In the genomic region with DNA sequence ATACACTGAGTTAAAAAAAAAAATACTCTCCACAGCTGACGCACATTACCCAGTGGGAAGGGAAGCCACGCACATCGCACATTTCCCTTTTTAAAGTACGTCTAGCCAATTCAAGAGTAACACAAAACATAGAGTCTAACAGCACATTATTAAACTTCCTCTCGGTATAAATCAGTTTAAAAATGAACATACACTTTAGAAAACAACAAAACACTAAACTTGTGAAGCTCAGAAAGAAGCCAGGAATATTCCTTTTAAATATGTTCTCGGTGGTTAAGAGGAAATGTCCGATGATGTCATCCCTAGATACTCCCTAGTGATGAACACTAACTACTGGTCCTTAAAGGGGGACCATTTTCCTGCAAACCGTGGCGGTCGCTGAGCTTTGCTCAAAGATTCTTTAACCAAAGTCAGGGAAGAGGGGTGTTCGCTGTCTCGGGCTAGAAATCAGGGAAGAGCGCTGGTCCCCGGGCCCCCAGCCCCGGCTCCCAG, we compare ENCODE assay signal across 8 cellular contexts. TPM values are rescaled to one million over a fixed set of nuclear protein-coding genes. Genes with fewer than 3 reads are reported as not detected.
DNase-seq lines count a peak whose midpoint lies in the region; ATAC-seq and TF ChIP-seq lines count a peak whose summit lies in the region.

No MANE protein-coding gene starts in this region.

- H3K27ac ChIP-seq in 22Rv1 = peak overlapping the region; percentile 68

- H3K36me3 Mint-ChIP-seq in activated CD4-positive, alpha-beta T cell treated with anti-CD3 and anti-CD28 coated beads, Interleukin-2, amount 10 ng/mL, durations not matched to agents 7 days and 5 days (ENCODE audit: low read depth) = peaks cover 12% of the 10 kb centered on the region
- peaks cover 30% of the 10 kb centered on the region for H3K36me3 Mint-ChIP-seq in neural crest cell (ENCODE audit: low read depth)

- POLR2A ChIA-PET in activated CD4-positive, alpha-beta T cell treated with anti-CD3 and anti-CD28 coated beads, Interleukin-2, amount 10 ng/mL, durations not matched to agents 7 days and 5 days (lab: Charles Lee) = interaction anchor here (0.7 to 1.2 kb wide), 3 partner anchors 100 to 1004 kb away, joined by 3 to 4 read pairs (median 3); a partner anchor contains a TSS

- H3K4me3 Mint-ChIP-seq in activated CD4-positive, alpha-beta T cell treated with anti-CD3 and anti-CD28 coated beads, Interleukin-2, amount 10 ng/mL, durations not matched to agents 7 days and 5 days = peak overlapping the region; percentile 82
- H3K4me3 Mint-ChIP-seq in neural crest cell = peak overlapping the region; percentile 95

- H3K27me3 Mint-ChIP-seq in activated CD4-positive, alpha-beta T cell treated with anti-CD3 and anti-CD28 coated beads, Interleukin-2, amount 10 ng/mL, durations not matched to agents 7 days and 5 days = peaks cover 10% of the 10 kb centered on the region
- peaks cover 2% of the 10 kb centered on the region for H3K27me3 Mint-ChIP-seq in neural crest cell (ENCODE audit: low read depth)

- CTCF ChIA-PET in activated CD4-positive, alpha-beta T cell treated with anti-CD3 and anti-CD28 coated beads, Interleukin-2, amount 10 ng/mL, durations not matched to agents 7 days and 5 days (lab: Charles Lee) = no interaction called here

- TF ChIP-seq CTCF in 22Rv1 (IDR thresholded peaks at IDR 0.05) (no peak), GM10266 (IDR thresholded peaks at IDR 0.05; ENCODE audit: control insufficient read depth, insufficient read depth, low read depth, missing control alignments) (no peak), neural crest cell (conservative IDR thresholded peaks at IDR 0.05) (no peak)

- peak; percentile 74 for ATAC-seq in HG02610 (IDR thresholded peaks at IDR 0.05; ENCODE audit: unreplicated experiment)

- H3K9me3 Mint-ChIP-seq in activated CD4-positive, alpha-beta T cell treated with anti-CD3 and anti-CD28 coated beads, Interleukin-2, amount 10 ng/mL, durations not matched to agents 7 days and 5 days = peaks cover 6% of the 10 kb centered on the region
- H3K9me3 Mint-ChIP-seq in neural crest cell = peaks cover 17% of the 10 kb centered on the region

- H3K4me1 Mint-ChIP-seq in activated CD4-positive, alpha-beta T cell treated with anti-CD3 and anti-CD28 coated beads, Interleukin-2, amount 10 ng/mL, durations not matched to agents 7 days and 5 days = peaks cover 23% of the 10 kb centered on the region
- peaks cover 20% of the 10 kb centered on the region for H3K4me1 Mint-ChIP-seq in neural crest cell

- DNase-seq in GM10266 (ENCODE audit: extremely low spot score) = peak; percentile 56
- peak; percentile 52 for DNase-seq in NCI-H1092 treated with DMSO at 0.1 percent for 48 hours (lab: John Stamatoyannopoulos, UW)
- no peak for DNase-seq in activated CD4-positive, alpha-beta T cell treated with anti-CD3 and anti-CD28 coated beads, Interleukin-2, amount 10 ng/mL, durations not matched to agents 7 days and 5 days
- DNase-seq in fibroblast of the conjunctiva (ENCODE audit: low read depth) = peak; percentile 13
- DNase-seq in neural crest cell (ENCODE audit: low read depth, low spot score) = no peak
- DNase-seq in ecto neural progenitor cell (ENCODE audit: low spot score) = no peak

- H3K27ac Mint-ChIP-seq in activated CD4-positive, alpha-beta T cell treated with anti-CD3 and anti-CD28 coated beads, Interleukin-2, amount 10 ng/mL, durations not matched to agents 7 days and 5 days = peak overlapping the region; percentile 93
- peak overlapping the region; percentile 99 for H3K27ac Mint-ChIP-seq in neural crest cell (ENCODE audit: unreplicated experiment)

RNA-seq across cellular contexts. Expression of a gene that starts 0.7 kb away (rescaled TPM):
- total RNA-seq in activated CD4-positive, alpha-beta T cell treated with anti-CD3 and anti-CD28 coated beads, Interleukin-2, amount 10 ng/mL, durations not matched to agents 7 days and 5 days = 10 to 100 TPM; 23.3 to 25.2 TPM
- total RNA-seq in neural crest cell = 110 and 111 TPM in 2 replicates

RNA-seq across cellular contexts. Expression of a gene that starts 14.0 kb away (rescaled TPM):
- not detected for total RNA-seq in activated CD4-positive, alpha-beta T cell treated with anti-CD3 and anti-CD28 coated beads, Interleukin-2, amount 10 ng/mL, durations not matched to agents 7 days and 5 days
- total RNA-seq in neural crest cell = 0.18 and 0.26 TPM in 2 replicates

RNA-seq across cellular contexts. Expression of a gene that starts 28.7 kb away (rescaled TPM):
- not detected for total RNA-seq in activated CD4-positive, alpha-beta T cell treated with anti-CD3 and anti-CD28 coated beads, Interleukin-2, amount 10 ng/mL, durations not matched to agents 7 days and 5 days
- 0.16 and 0.20 TPM in 2 replicates for total RNA-seq in neural crest cell

RNA-seq across cellular contexts. Expression of a gene that starts 56.6 kb away (rescaled TPM):
- total RNA-seq in activated CD4-positive, alpha-beta T cell treated with anti-CD3 and anti-CD28 coated beads, Interleukin-2, amount 10 ng/mL, durations not matched to agents 7 days and 5 days = not detected
- total RNA-seq in neural crest cell = 0.16 TPM in 1 of 2 replicates, not detected in the other

Comparison
In these comparisons a context has a peak if more than half of its experiments do, and no peak if none do; other contexts are left out.
1. DNase-seq: peak in GM10266 (single experiment), NCI-H1092 treated with DMSO at 0.1 percent for 48 hours (single experiment) and fibroblast of the conjunctiva (single experiment); none in activated CD4-positive, alpha-beta T cell treated with anti-CD3 and anti-CD28 coated beads, Interleukin-2, amount 10 ng/mL, durations not matched to agents 7 days and 5 days (single experiment), neural crest cell (single experiment) and ecto neural progenitor cell (single experiment).